12 cellular contexts compared by ENCODE assay signal in genomic region chr5:75331-76320, GRCh38. TPM values are rescaled to one million over a fixed set of nuclear protein-coding genes. Genes with fewer than 3 reads are reported as not detected.
"Had no signal": no experiment of that assay in that cellular context is flagged by ENCODE, and none has a peak within 500 bp of the region (broad histone marks: within the 10 kb centered on the region; RNA-seq: fewer than 3 reads in every experiment).

No MANE protein-coding gene starts in this region.

- H3K4me3 Mint-ChIP-seq: nephron progenitor cell had no signal

- H3K27ac Mint-ChIP-seq: nephron progenitor cell had no signal

- H3K36me3 ChIP-seq: ascending aorta, pancreas, stomach, tibial artery had no signal

- DNase-seq: activated CD4-positive, alpha-beta T cell treated with anti-CD3 and anti-CD28 coated beads, Interleukin-2, amount 50 U/mL, for 4 hours; activated T-cell treated with anti-CD3 and anti-CD28 coated beads, Interleukin-2, amount 50 U/mL, for 48 hours; foreskin melanocyte; nephron progenitor cell; right cardiac atrium; small intestine; stomach; T-helper 2 cell; tibial artery had no signal

- H3K9me3 Mint-ChIP-seq: nephron progenitor cell had no signal

- H3K4me3 ChIP-seq: ascending aorta, pancreas, stomach, tibial artery had no signal

- H3K4me1 ChIP-seq: ascending aorta, pancreas, stomach, tibial artery had no signal

- H3K27me3 ChIP-seq: ascending aorta, pancreas had no signal

- ATAC-seq: pancreas, right cardiac atrium had no signal

- H3K9me3 ChIP-seq: ascending aorta, pancreas, stomach, tibial artery had no signal

RNA-seq across cellular contexts. Expression of gene PLEKHG4B, which starts 16.3 kb away (rescaled TPM):
- total RNA-seq: ascending aorta, mesenteric fat pad had no signal
